ENCODE assay signal across 19 cellular contexts in genomic region chr1:55194851-55195250, GRCh38. TPM values are rescaled to one million over a fixed set of nuclear protein-coding genes. Genes with fewer than 3 reads are reported as not detected.
DNase-seq lines count a peak whose midpoint lies in the region; ATAC-seq, FAIRE-seq and TF ChIP-seq lines count a peak whose summit lies in the region.
"Had no signal": no experiment of that assay in that cellular context is flagged by ENCODE, and none has a peak within 500 bp of the region (broad histone marks: within the 10 kb centered on the region; RNA-seq: fewer than 3 reads in every experiment).

No MANE protein-coding gene starts in this region.

- ATAC-seq in T-cell (replicated peaks in 1 of 4), result no peak
- peak; percentile 12 for ATAC-seq in naive thymus-derived CD4-positive, alpha-beta T cell
- no peak for ATAC-seq in GM21717 (IDR thresholded peaks at IDR 0.05; ENCODE audit: unreplicated experiment)
- ATAC-seq: heart left ventricle, right cardiac atrium had no signal

- H3K36me3 ChIP-seq in HEK293 (ENCODE audit: control insufficient read depth in 2 of 2, insufficient read depth in 1 of 2, low read length in 2 of 2), result no peaks in the 10 kb centered on the region
- no peaks in the 10 kb centered on the region for H3K36me3 ChIP-seq in naive thymus-derived CD4-positive, alpha-beta T cell (ENCODE audit: control insufficient read depth in 2 of 3, insufficient read depth in 3 of 3, low read length in 3 of 3)
- no peaks in the 10 kb centered on the region for H3K36me3 ChIP-seq in colonic mucosa
- H3K36me3 ChIP-seq: heart left ventricle, neural progenitor cell had no signal

- intact Hi-C loops in CD14-positive monocyte (cut with micrococcal nuclease) (no loop called here), colonic mucosa (cut with DNase I) (no loop called here)
- intact Hi-C loops in naive thymus-derived CD4-positive, alpha-beta T cell (cut with micrococcal nuclease), result no loop called here

- no peaks in the 10 kb centered on the region for H3K27me3 ChIP-seq in naive thymus-derived CD4-positive, alpha-beta T cell (ENCODE audit: control insufficient read depth in 2 of 2, insufficient read depth in 2 of 2, low read length in 2 of 2)
- no peaks in the 10 kb centered on the region for H3K27me3 ChIP-seq in colonic mucosa
- H3K27me3 ChIP-seq: heart left ventricle, neural progenitor cell, testis had no signal

- H3K4me1 ChIP-seq in HEK293 (ENCODE audit: control insufficient read depth, insufficient read depth, low read length) (peaks cover 8% of the 10 kb centered on the region; the same call in 1 of the 2 replicates), colonic mucosa (no peaks in the 10 kb centered on the region)
- H3K4me1 ChIP-seq in naive thymus-derived CD4-positive, alpha-beta T cell (ENCODE audit: control insufficient read depth in 2 of 2, insufficient read depth in 2 of 2, low read length in 2 of 2), result peaks cover 9 to 28% of the 10 kb centered on the region in 2 donors
- H3K4me1 ChIP-seq: testis had no signal

- H3K27ac Mint-ChIP-seq in CD14-positive monocyte (peak overlapping the region; percentile 55 to 93 (median 84)), T-cell (peak overlapping the region; percentile 2 to 11)
- peak overlapping the region in 8 of 9 donors; percentile 19 to 81 (median 44) for H3K27ac Mint-ChIP-seq in naive thymus-derived CD4-positive, alpha-beta T cell
- H3K27ac Mint-ChIP-seq: neural progenitor cell had no signal

- POLR2A ChIA-PET in HEK293 (lab: Yijun Ruan, JAX), result no interaction called here
- POLR2A ChIA-PET in T-cell (lab: Charles Lee), result interaction anchor here (0.6 kb wide), 2 partner anchors 10 to 62 kb away, joined by 3 to 12 read pairs; no protein-coding TSS in a partner anchor
- POLR2A ChIA-PET in naive thymus-derived CD4-positive, alpha-beta T cell (lab: Charles Lee), result interaction anchor here (0.5 to 1.3 kb wide), 3 partner anchors 18 to 64 kb away, joined by 3 to 4 read pairs (median 3); no protein-coding TSS in a partner anchor

- TF ChIP-seq CTCF in CD14-positive monocyte (IDR thresholded peaks at IDR 0.05), result no peak
- TF ChIP-seq CTCF in HEK293 (tag by site-specific recombination; IDR thresholded peaks at IDR 0.05), result no peak
- TF ChIP-seq CTCF in colonic mucosa (IDR thresholded peaks at IDR 0.05), result no peak

- H3K9ac ChIP-seq in colonic mucosa (ENCODE audit: low read depth in 2 of 2, low read length in 2 of 2), result no peak overlapping the region
- H3K9ac ChIP-seq: neural progenitor cell had no signal

- peaks cover 14 to 17% of the 10 kb centered on the region in 2 donors for H3K36me3 Mint-ChIP-seq in CD14-positive monocyte
- H3K36me3 Mint-ChIP-seq in T-cell, result peaks cover 24% of the 10 kb centered on the region
- H3K36me3 Mint-ChIP-seq in naive thymus-derived CD4-positive, alpha-beta T cell, result peaks cover 7 to 29% (median 14%) of the 10 kb centered on the region in 5 donors

- H3K4me3 Mint-ChIP-seq in CD14-positive monocyte (peak overlapping the region; percentile 58 to 82), T-cell (no peak overlapping the region)
- H3K4me3 Mint-ChIP-seq in naive thymus-derived CD4-positive, alpha-beta T cell, result peak overlapping the region in 4 of 10 donors; percentile 3 to 35 (median 17)
- H3K4me3 Mint-ChIP-seq: neural progenitor cell had no signal

- H3K9me3 ChIP-seq in HEK293 (ENCODE audit: control insufficient read depth, insufficient read depth, low read depth, low read length) (no peaks in the 10 kb centered on the region), colonic mucosa (no peaks in the 10 kb centered on the region)
- no peaks in the 10 kb centered on the region for H3K9me3 ChIP-seq in naive thymus-derived CD4-positive, alpha-beta T cell (ENCODE audit: control insufficient read depth in 2 of 3, low read length in 3 of 3)
- H3K9me3 ChIP-seq: heart left ventricle, testis had no signal

- peaks cover 0 to 2% (median 0%) of the 10 kb centered on the region in 3 donors for H3K27me3 Mint-ChIP-seq in CD14-positive monocyte (ENCODE audit: low read depth in 3 of 3)
- no peaks in the 10 kb centered on the region for H3K27me3 Mint-ChIP-seq in T-cell
- H3K27me3 Mint-ChIP-seq in naive thymus-derived CD4-positive, alpha-beta T cell, result no peaks in the 10 kb centered on the region

- CTCF ChIA-PET in HEK293 (lab: Yijun Ruan, JAX) (no interaction called here), T-cell (lab: Charles Lee) (interaction anchor here in 1 of 2 donors (1.1 kb wide), 1 partner anchor 30 kb away, joined by 3 read pairs; no protein-coding TSS in a partner anchor)
- CTCF ChIA-PET in naive thymus-derived CD4-positive, alpha-beta T cell (lab: Charles Lee), result interaction anchor here (1.1 to 1.5 kb wide), 2 partner anchors 11 to 46 kb away, joined by 3 read pairs; no protein-coding TSS in a partner anchor

- DNase-seq in CD14-positive monocyte (ENCODE audit: low spot score), result no peak
- DNase-seq in T-cell, result no peak
- no peak for DNase-seq in naive thymus-derived CD4-positive, alpha-beta T cell
- no peak for DNase-seq in activated gamma-delta T cell treated with Interleukin-2 at 50 U/mL for 16 hours
- no peak for DNase-seq in colonic mucosa
- no peak for DNase-seq in H54 (ENCODE audit: insufficient read length, low spot score)
- DNase-seq: activated CD4-positive, CD25-positive, alpha-beta regulatory T cell; activated naive CD4-positive, alpha-beta T cell treated with anti-CD3 and anti-CD28 coated beads, Interleukin-2, amount 50 U/mL, for 16 hours; DMS 273 treated with DMSO at 0.1 percent for 48 hours; heart left ventricle; NCI-H526; right cardiac atrium; testis had no signal

- FAIRE-seq in H54 (lab: Jason Lieb, UNC), result no peak
- FAIRE-seq: bronchial epithelial cell, H1, islet of Langerhans had no signal

- peaks cover 44% of the 10 kb centered on the region for H3K4me1 Mint-ChIP-seq in CD14-positive monocyte
- peaks cover 73 to 85% (median 79%) of the 10 kb centered on the region in 3 donors for H3K4me1 Mint-ChIP-seq in T-cell
- H3K4me1 Mint-ChIP-seq in naive thymus-derived CD4-positive, alpha-beta T cell, result peaks cover 42 to 91% (median 83%) of the 10 kb centered on the region in 7 donors

- no peak for TF ChIP-seq POLR2A in H54 (IDR thresholded peaks at IDR 0.05; ENCODE audit: low read depth, low read length)

- H3K27ac ChIP-seq in HEK293 (ENCODE audit: extremely low read depth, low read depth, low read length) (no peak overlapping the region), colonic mucosa (no peak overlapping the region)
- no peak overlapping the region for H3K27ac ChIP-seq in naive thymus-derived CD4-positive, alpha-beta T cell (ENCODE audit: low read depth, low read length)
- H3K27ac ChIP-seq: neural progenitor cell, testis had no signal

- H3K9me3 Mint-ChIP-seq in CD14-positive monocyte, result peaks cover 0 to 2% (median 1%) of the 10 kb centered on the region in 7 donors
- no peaks in the 10 kb centered on the region for H3K9me3 Mint-ChIP-seq in T-cell
- peaks cover 0 to 2% (median 0%) of the 10 kb centered on the region in 11 donors for H3K9me3 Mint-ChIP-seq in naive thymus-derived CD4-positive, alpha-beta T cell

- H3K4me3 ChIP-seq in HEK293 (ENCODE audit: low read depth, low read length) (no peak overlapping the region), colonic mucosa (no peak overlapping the region)
- no peak overlapping the region for H3K4me3 ChIP-seq in naive thymus-derived CD4-positive, alpha-beta T cell (ENCODE audit: low read length)
- H3K4me3 ChIP-seq: heart left ventricle, neural progenitor cell, testis had no signal

TF ChIP-seq in HEK293, 187 proteins besides CTCF, POLR2A, EP300 and RAD21:
- TF ChIP-seq ZNF600 (tag by site-specific recombination; IDR thresholded peaks at IDR 0.05) (peak; percentile 69), ZNF155 (tag by site-specific recombination; IDR thresholded peaks at IDR 0.05) (no peak), ZBTB44 (tag by site-specific recombination; IDR thresholded peaks at IDR 0.05) (no peak), ZNF658 (tag by site-specific recombination; IDR thresholded peaks at IDR 0.05) (no peak)

RNA-seq across cellular contexts. Expression of gene USP24, which starts 20.3 kb away (rescaled TPM):
- 1 to 10 TPM; 1.1 to 2.1 TPM for polyA plus RNA-seq in CD14-positive monocyte
- total RNA-seq in T-cell, result 10 to 100 TPM; 58.9 to 90.7 (median 64.0) TPM
- 10 to 100 TPM; 47.3 to 91.4 (median 75.4) TPM for total RNA-seq in naive thymus-derived CD4-positive, alpha-beta T cell
- 10 to 100 TPM in 1 of 2 donors, 1 to 10 TPM in 1; 4.7 to 10.3 TPM for polyA plus RNA-seq in naive thymus-derived CD4-positive, alpha-beta T cell
- 10 to 100 TPM; 31.8 to 34.9 TPM for total RNA-seq in colonic mucosa

Comparison
In these comparisons a context has a peak if more than half of its experiments do, and no peak if none do; other contexts are left out.
1. H3K27ac Mint-ChIP-seq: peak in every context shown above with its lines; median percentile 84 in CD14-positive monocyte; 44 in naive thymus-derived CD4-positive, alpha-beta T cell; 6 in T-cell.
2. H3K4me3 Mint-ChIP-seq: peak in CD14-positive monocyte (2 of 2); none in T-cell (0 of 3).